12 cellular contexts compared by ENCODE assay signal in the genomic region with DNA sequence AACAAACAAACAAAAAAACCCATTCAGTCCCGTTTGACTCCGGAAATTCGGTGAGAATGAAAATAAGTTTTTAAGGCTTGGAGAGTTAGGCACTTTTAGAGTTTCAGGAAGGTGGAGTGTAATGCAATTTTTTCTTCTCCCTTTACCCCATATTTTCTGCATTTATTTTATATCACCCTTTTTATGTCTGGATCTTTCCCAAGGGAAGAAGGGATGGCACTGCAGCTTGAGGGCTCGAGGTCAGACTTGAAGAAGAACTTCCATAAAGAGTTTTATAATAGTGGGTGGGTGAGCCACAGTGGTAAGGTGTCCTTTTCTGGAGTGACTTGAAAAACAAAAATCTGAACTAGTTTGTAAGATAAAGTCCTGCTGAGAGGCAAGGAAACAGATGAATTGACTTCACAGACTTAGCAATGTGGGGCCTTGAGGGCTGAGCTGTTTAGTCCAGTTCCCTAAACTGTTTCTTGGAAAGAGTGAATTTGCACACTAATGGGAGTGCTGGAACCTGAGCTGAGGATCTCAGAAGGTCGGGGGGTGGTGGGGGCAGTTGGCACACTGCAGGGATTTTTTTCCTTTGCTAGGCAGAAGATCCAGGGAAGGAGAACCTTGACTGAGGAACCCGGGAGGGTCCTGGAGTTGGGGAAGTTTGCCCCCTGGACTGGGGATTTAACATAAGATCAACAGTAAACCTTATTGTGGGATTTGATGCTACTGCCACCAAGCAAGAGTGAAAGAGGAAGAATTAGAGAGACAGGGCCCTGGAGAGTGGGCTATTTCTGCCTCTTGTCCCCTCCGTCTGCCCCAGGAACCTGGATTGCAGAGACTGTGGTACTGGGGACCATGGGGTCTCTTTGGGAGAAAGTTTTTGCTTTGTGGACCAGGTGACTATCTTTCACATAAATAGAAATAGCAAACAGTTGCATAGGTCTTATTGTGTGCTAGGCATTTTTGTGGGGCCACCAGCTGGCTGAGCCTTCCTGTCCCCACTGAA. TPM values are rescaled to one million over a fixed set of nuclear protein-coding genes. Genes with fewer than 3 reads are reported as not detected.
A peak's percentile ranks its signal among the peaks of the same experiment; 100 is the strongest.
DNase-seq lines count a peak whose midpoint lies in the region; ATAC-seq and TF ChIP-seq lines count a peak whose summit lies in the region.
"Had no signal": no experiment of that assay in that cellular context is flagged by ENCODE, and none has a peak within 500 bp of the region (broad histone marks: within the 10 kb centered on the region; RNA-seq: fewer than 3 reads in every experiment).

No MANE protein-coding gene starts in this region.

- H3K4me3 Mint-ChIP-seq in activated T-cell treated with anti-CD3 and anti-CD28 coated beads, Interleukin-2, amount 50 U/mL, for 4 hours = peak overlapping the region; percentile 75

- H3K27ac ChIP-seq in PC-3 (ENCODE audit: low read length) (no peak overlapping the region), fibroblast of lung (ENCODE audit: insufficient read depth, low read length) (no peak overlapping the region)

- H3K27me3 ChIP-seq in PC-3 (ENCODE audit: low read length) (no peaks in the 10 kb centered on the region), fibroblast of lung (ENCODE audit: control insufficient read depth, insufficient read depth, low read length) (no peaks in the 10 kb centered on the region)

- no peak overlapping the region for H3K4me3 ChIP-seq in PC-3 (ENCODE audit: low read length)
- peak overlapping the region in 2 of 4 experiments; percentile 72 to 83 for H3K4me3 ChIP-seq in fibroblast of lung (replicated peaks in 1 of 4; ENCODE audit: control extremely low read depth in 1 of 4, insufficient read depth in 1 of 4, low read depth in 3 of 4, low read length in 4 of 4)
- H3K4me3 ChIP-seq in retinal pigment epithelial cell (ENCODE audit: low read length) = peak overlapping the region; percentile 88

- peak overlapping the region; percentile 91; the same call in 1 of the 2 replicates for H3K4me2 ChIP-seq in PC-3 (ENCODE audit: low read length)
- peak overlapping the region; percentile 1 for H3K4me2 ChIP-seq in fibroblast of lung (ENCODE audit: extremely low read depth, insufficient read depth, low read length)

- CTCF ChIA-PET in PC-3 (lab: Charles Lee) = interaction anchor here (0.6 kb wide), 1 partner anchor 197 kb away, joined by 3 read pairs; no protein-coding TSS in a partner anchor

- H2AFZ ChIP-seq in PC-3 (ENCODE audit: low read length) (no peak overlapping the region), fibroblast of lung (ENCODE audit: low read length) (no peak overlapping the region)

- POLR2A ChIA-PET in PC-3 (lab: Charles Lee; ENCODE audit: unreplicated experiment) = interaction anchor here (0.6 kb wide), 1 partner anchor 102 kb away, joined by 4 read pairs; no protein-coding TSS in a partner anchor

- TSS peak; percentile 34 for BruUV-seq in PC-3 (replicated peaks; lab: Mats Ljungman, UMichigan)

- H3K9ac ChIP-seq in PC-3 (ENCODE audit: low read length) (no peak overlapping the region), fibroblast of lung (ENCODE audit: insufficient read depth, low read length) (no peak overlapping the region)

- no peaks in the 10 kb centered on the region for H4K20me1 ChIP-seq in PC-3 (ENCODE audit: low read length)
- H4K20me1 ChIP-seq in fibroblast of lung (ENCODE audit: control insufficient read depth, extremely low read depth, insufficient read depth, low read length) = no peaks in the 10 kb centered on the region

- no peaks in the 10 kb centered on the region for H3K9me3 ChIP-seq in PC-3 (ENCODE audit: low read length)
- no peaks in the 10 kb centered on the region for H3K9me3 ChIP-seq in fibroblast of lung (ENCODE audit: control insufficient read depth, insufficient read depth, low read depth, low read length)

- H3K4me1 Mint-ChIP-seq in activated T-cell treated with anti-CD3 and anti-CD28 coated beads, Interleukin-2, amount 50 U/mL, for 4 hours (ENCODE audit: low read depth) = peaks cover 10% of the 10 kb centered on the region

- intact Hi-C loops in PC-3 (cut with micrococcal nuclease) = no loop called here

- no peaks in the 10 kb centered on the region for H3K9me3 Mint-ChIP-seq in activated T-cell treated with anti-CD3 and anti-CD28 coated beads, Interleukin-2, amount 50 U/mL, for 4 hours

- H3F3A ChIP-seq in PC-3 (ENCODE audit: low read length, unreplicated experiment) = no peaks in the 10 kb centered on the region

- peaks cover 35% of the 10 kb centered on the region for H3K27me3 Mint-ChIP-seq in activated T-cell treated with anti-CD3 and anti-CD28 coated beads, Interleukin-2, amount 50 U/mL, for 4 hours (ENCODE audit: low read depth)

- H3K36me3 Mint-ChIP-seq in activated T-cell treated with anti-CD3 and anti-CD28 coated beads, Interleukin-2, amount 50 U/mL, for 4 hours (ENCODE audit: insufficient read depth) = no peaks in the 10 kb centered on the region

- peaks cover 29% of the 10 kb centered on the region for H3K79me2 ChIP-seq in PC-3 (ENCODE audit: low read length)
- no peaks in the 10 kb centered on the region for H3K79me2 ChIP-seq in fibroblast of lung (ENCODE audit: control insufficient read depth, insufficient read depth, low read length)

- TF ChIP-seq CTCF in PC-3 (conservative IDR thresholded peaks at IDR 0.05; ENCODE audit: low read depth, low read length) (no peak), fibroblast of lung (conservative IDR thresholded peaks at IDR 0.05 in 1 of 2, IDR thresholded peaks at IDR 0.05 in 1 of 2; ENCODE audit: low read depth in 1 of 2, low read length in 2 of 2) (no peak), retinal pigment epithelial cell (conservative IDR thresholded peaks at IDR 0.05; ENCODE audit: low read depth, low read length) (no peak)

- DNase-seq in activated T-cell treated with anti-CD3 and anti-CD28 coated beads, Interleukin-2, amount 50 U/mL, for 4 hours = no peak
- no peak for DNase-seq in activated T-cell treated with anti-CD3 and anti-CD28 coated beads, Interleukin-2, amount 50 U/mL, for 48 hours
- no peak for DNase-seq in PC-3
- DNase-seq in fibroblast of lung (ENCODE audit: low read depth in 2 of 2) = no peak
- DNase-seq in retinal pigment epithelial cell (ENCODE audit: low read depth) = no peak
- no peak for DNase-seq in stimulated activated CD4-positive, alpha-beta T cell treated with anti-CD3 and anti-CD28 coated beads, Interleukin-1b, Interleukin-23, amount 100 ng/mL, for 48 hours
- no peak for DNase-seq in amniotic stem cell (lab: John Stamatoyannopoulos, UW)
- DNase-seq: activated CD4-positive, alpha-beta T cell treated with anti-CD3 and anti-CD28 coated beads for 1 hour; AML-193; NCI-H524 had no signal

- no peak for ATAC-seq in activated T-cell treated with anti-CD3 and anti-CD28 coated beads, Interleukin-2, amount 50 U/mL, for 4 hours
- ATAC-seq in PC-3 = no peak
- ATAC-seq in GM18861 (IDR thresholded peaks at IDR 0.05; ENCODE audit: unreplicated experiment) = no peak

- H3K36me3 ChIP-seq in PC-3 (ENCODE audit: low read depth, low read length) (no peaks in the 10 kb centered on the region), fibroblast of lung (ENCODE audit: control insufficient read depth, insufficient read depth, low read length) (no peaks in the 10 kb centered on the region)

- peaks cover 12% of the 10 kb centered on the region for H3K4me1 ChIP-seq in PC-3 (ENCODE audit: insufficient read depth, low read length)
- peaks cover 3% of the 10 kb centered on the region for H3K4me1 ChIP-seq in fibroblast of lung (ENCODE audit: control insufficient read depth, extremely low read depth, insufficient read depth, low read length)

- H3K9me2 ChIP-seq in PC-3 (replicated peaks; ENCODE audit: low read length) = no peaks in the 10 kb centered on the region

RNA-seq across cellular contexts. Expression of gene MEX3A, which starts 1.8 kb away (rescaled TPM):
- total RNA-seq in activated T-cell treated with anti-CD3 and anti-CD28 coated beads, Interleukin-2, amount 50 U/mL, for 4 hours = under 1 TPM; 0.50 to 0.66 (median 0.57) TPM
- total RNA-seq in PC-3 (2014; rRNA removed) (12.9 and 14.7 TPM in 2 replicates), fibroblast of lung (1.5 and 1.7 TPM in 2 replicates)
- 0.96 and 2.1 TPM in 2 replicates for polyA plus RNA-seq in fibroblast of lung
- 0.94 and 2.9 TPM in 2 replicates for polyA plus RNA-seq in fibroblast of lung (2012)
- polyA minus RNA-seq in fibroblast of lung (ENCODE audit: low replicate concordance) = 2.4 and 3.9 TPM in 2 replicates

RNA-seq across cellular contexts. Expression of gene RAB25, which starts 23.1 kb away (rescaled TPM):
- total RNA-seq in activated T-cell treated with anti-CD3 and anti-CD28 coated beads, Interleukin-2, amount 50 U/mL, for 4 hours = under 1 TPM; 0.61 to 0.79 (median 0.63) TPM
- total RNA-seq in PC-3 (2014; rRNA removed) (18.1 and 18.5 TPM in 2 replicates), fibroblast of lung (not detected in 2 replicates)
- not detected in 2 replicates for polyA plus RNA-seq in fibroblast of lung
- polyA plus RNA-seq in fibroblast of lung (2012) = not detected in 2 replicates
- 1.2 TPM in 1 of 2 replicates, not detected in the other for polyA minus RNA-seq in fibroblast of lung (ENCODE audit: low replicate concordance)
- total RNA-seq: pulmonary artery endothelial cell had no signal

RNA-seq across cellular contexts. Expression of gene LAMTOR2, which starts 29.5 kb away (rescaled TPM):
- total RNA-seq in activated T-cell treated with anti-CD3 and anti-CD28 coated beads, Interleukin-2, amount 50 U/mL, for 4 hours = 10 to 100 TPM; 56.6 to 62.3 (median 59.2) TPM
- total RNA-seq in PC-3 (2014; rRNA removed) = 130 TPM in 2 replicates
- 75.0 and 84.7 TPM in 2 replicates for total RNA-seq in fibroblast of lung
- polyA plus RNA-seq in fibroblast of lung = 56.3 and 59.0 TPM in 2 replicates
- 91.5 and 97.8 TPM in 2 replicates for polyA plus RNA-seq in fibroblast of lung (2012)
- 40.3 and 60.4 TPM in 2 replicates for polyA minus RNA-seq in fibroblast of lung (ENCODE audit: low replicate concordance)

RNA-seq across cellular contexts. Expression of gene LMNA, which starts 30.4 kb away (rescaled TPM):
- total RNA-seq in activated T-cell treated with anti-CD3 and anti-CD28 coated beads, Interleukin-2, amount 50 U/mL, for 4 hours = 100 to 1,000 TPM; 113 to 162 (median 124) TPM
- total RNA-seq in PC-3 (2014; rRNA removed) (864 and 1,095 TPM in 2 replicates), fibroblast of lung (780 and 1,150 TPM in 2 replicates)
- polyA plus RNA-seq in fibroblast of lung = 613 and 813 TPM in 2 replicates
- polyA plus RNA-seq in fibroblast of lung (2012) = 891 and 1,369 TPM in 2 replicates
- polyA minus RNA-seq in fibroblast of lung (ENCODE audit: low replicate concordance) = 720 and 826 TPM in 2 replicates

RNA-seq across cellular contexts. Expression of gene UBQLN4, which starts 30.5 kb away (rescaled TPM):
- 10 to 100 TPM; 52.9 to 57.3 (median 53.7) TPM for total RNA-seq in activated T-cell treated with anti-CD3 and anti-CD28 coated beads, Interleukin-2, amount 50 U/mL, for 4 hours
- total RNA-seq in PC-3 (2014; rRNA removed) (45.4 and 62.9 TPM in 2 replicates), fibroblast of lung (8.7 and 11.1 TPM in 2 replicates)
- polyA plus RNA-seq in fibroblast of lung = 12.5 and 26.0 TPM in 2 replicates
- 12.7 and 23.8 TPM in 2 replicates for polyA plus RNA-seq in fibroblast of lung (2012)
- polyA minus RNA-seq in fibroblast of lung (ENCODE audit: low replicate concordance) = 26.8 and 49.7 TPM in 2 replicates

Comparison
In these comparisons a context has a peak if more than half of its experiments do, and no peak if none do; other contexts are left out.
1. RNA of gene RAB25, which starts 23.1 kb away (total RNA-seq): 18.1 to 18.5 TPM in PC-3; 0.61 to 0.79 TPM in activated T-cell treated with anti-CD3 and anti-CD28 coated beads, Interleukin-2, amount 50 U/mL, for 4 hours and not detected in fibroblast of lung; every median in the first group is over 10 times any median in the second.